ENCODE assay signal across 8 cellular contexts in the genomic region with DNA sequence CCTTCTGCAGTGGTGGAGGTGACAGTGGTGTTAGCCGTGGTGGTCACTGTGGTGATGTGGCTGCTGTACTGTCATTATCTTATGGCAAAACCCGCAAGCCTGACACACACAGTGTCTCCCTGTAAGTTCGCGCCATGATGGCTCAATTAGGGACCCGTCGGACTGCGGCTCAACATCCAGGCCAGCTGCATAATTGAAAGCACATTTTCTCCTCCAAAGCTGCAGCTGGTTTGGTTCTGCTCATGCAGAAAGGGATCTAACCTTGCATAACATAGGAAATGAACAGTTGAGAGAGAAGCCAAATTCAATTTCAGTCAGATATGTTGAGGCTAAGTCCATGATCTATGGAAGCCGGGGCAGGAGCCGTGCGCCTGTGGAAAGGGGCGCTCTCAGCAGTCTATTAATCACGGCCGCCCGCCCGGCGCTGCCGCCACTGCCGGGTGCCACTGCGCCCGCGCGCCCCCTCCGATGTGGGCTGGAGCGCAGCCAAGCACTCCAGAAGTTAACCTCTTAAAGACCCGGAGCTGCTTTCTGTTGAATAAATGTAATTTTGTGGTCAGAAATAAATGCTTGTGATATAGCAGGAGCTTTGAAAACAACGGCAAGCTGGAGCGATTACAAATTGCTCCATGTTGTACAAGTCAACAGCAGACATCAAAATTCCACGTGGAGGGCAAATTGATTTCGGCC.
DNase-seq lines count a peak whose midpoint lies in the region; ATAC-seq, FAIRE-seq and TF ChIP-seq lines count a peak whose summit lies in the region.

No MANE protein-coding gene starts in this region.

- H3K27me3 ChIP-seq in parathyroid adenoma (ENCODE audit: control insufficient read depth, insufficient read depth, low read length) = no peaks in the 10 kb centered on the region
- no peaks in the 10 kb centered on the region for H3K27me3 ChIP-seq in CD4-positive, alpha-beta T cell (ENCODE audit: control insufficient read depth, insufficient read depth, low read length)

- no peak for ATAC-seq in CD4-positive, alpha-beta T cell (ENCODE audit: poor library complexity)

- no peaks in the 10 kb centered on the region for H3K9me3 ChIP-seq in parathyroid adenoma (ENCODE audit: control insufficient read depth, low read length)
- H3K9me3 ChIP-seq in CD4-positive, alpha-beta T cell (ENCODE audit: control insufficient read depth, low read length) = no peaks in the 10 kb centered on the region

- peak overlapping the region; percentile 1 for H3K27ac ChIP-seq in parathyroid adenoma
- no peak overlapping the region for H3K27ac ChIP-seq in CD4-positive, alpha-beta T cell (ENCODE audit: low read depth, low read length)

- H3K36me3 ChIP-seq in parathyroid adenoma (ENCODE audit: control insufficient read depth, insufficient read depth, low read length) = no peaks in the 10 kb centered on the region

- CTCF ChIA-PET in CD4-positive, alpha-beta T cell (lab: Charles Lee) = no interaction called here

- intact Hi-C loops in CD4-positive, alpha-beta T cell (cut with DNase I, micrococcal nuclease) = no loop called here

- H3K4me3 ChIP-seq in fibroblast of mammary gland (ENCODE audit: control insufficient read depth, low read depth, low read length) (no peak overlapping the region), parathyroid adenoma (ENCODE audit: low read depth, low read length) (no peak overlapping the region)

- no peaks in the 10 kb centered on the region for H3K27me3 Mint-ChIP-seq in CD4-positive, alpha-beta T cell

- peaks cover 21% of the 10 kb centered on the region for H3K79me2 ChIP-seq in parathyroid adenoma

- peak overlapping the region; percentile 56 for H2AFZ ChIP-seq in parathyroid adenoma

- DNase-seq in GM04503 (ENCODE audit: low read depth) = peak; percentile 93
- peak; percentile 17 for DNase-seq in NCI-H526 treated with DMSO at 0.1 percent for 48 hours (lab: John Stamatoyannopoulos, UW)
- DNase-seq in fibroblast of mammary gland (ENCODE audit: low read depth) = peak; percentile 96
- no peak for DNase-seq in activated CD4-positive, alpha-beta T cell treated with anti-CD3 and anti-CD28 coated beads for 48 hours
- DNase-seq in GM19239 (ENCODE audit: insufficient read length, low spot score) = no peak
- DNase-seq in CD4-positive, alpha-beta T cell = no peak
- DNase-seq in T-helper 9 cell = no peak

- peak overlapping the region; percentile 43 for H3K4me2 ChIP-seq in parathyroid adenoma (ENCODE audit: low read length)

- H3K36me3 Mint-ChIP-seq in CD4-positive, alpha-beta T cell (ENCODE audit: low read depth) = peaks cover 17% of the 10 kb centered on the region

- TF ChIP-seq CTCF in fibroblast of mammary gland (conservative IDR thresholded peaks at IDR 0.05; ENCODE audit: control insufficient read depth, insufficient read depth, low read depth, low read length) (no peak), parathyroid adenoma (IDR thresholded peaks at IDR 0.05) (no peak)
- TF ChIP-seq CTCF in CD4-positive, alpha-beta T cell (IDR thresholded peaks at IDR 0.05) = no peak

- no peak overlapping the region for H3K4me3 Mint-ChIP-seq in CD4-positive, alpha-beta T cell

- no peak overlapping the region for H3K27ac Mint-ChIP-seq in CD4-positive, alpha-beta T cell

- FAIRE-seq in GM19239 (lab: Jason Lieb, UNC) = no peak

- H3K4me1 ChIP-seq in parathyroid adenoma = peaks cover 13% of the 10 kb centered on the region

- no peaks in the 10 kb centered on the region for H3K4me1 Mint-ChIP-seq in CD4-positive, alpha-beta T cell (ENCODE audit: low read depth)

- no peak overlapping the region for H3K9ac ChIP-seq in parathyroid adenoma

- no peaks in the 10 kb centered on the region for H3K9me3 Mint-ChIP-seq in CD4-positive, alpha-beta T cell

- POLR2A ChIA-PET in CD4-positive, alpha-beta T cell (lab: Charles Lee) = no interaction called here

Comparison
In these comparisons a context has a peak if more than half of its experiments do, and no peak if none do; other contexts are left out.
1. DNase-seq: peak in GM04503 (single experiment), NCI-H526 treated with DMSO at 0.1 percent for 48 hours (single experiment) and fibroblast of mammary gland (single experiment); none in activated CD4-positive, alpha-beta T cell treated with anti-CD3 and anti-CD28 coated beads for 48 hours (single experiment), GM19239 (single experiment), CD4-positive, alpha-beta T cell (0 of 10) and T-helper 9 cell (single experiment).